Comparison of ENCODE assay signal across 17 cellular contexts in the genomic region with DNA sequence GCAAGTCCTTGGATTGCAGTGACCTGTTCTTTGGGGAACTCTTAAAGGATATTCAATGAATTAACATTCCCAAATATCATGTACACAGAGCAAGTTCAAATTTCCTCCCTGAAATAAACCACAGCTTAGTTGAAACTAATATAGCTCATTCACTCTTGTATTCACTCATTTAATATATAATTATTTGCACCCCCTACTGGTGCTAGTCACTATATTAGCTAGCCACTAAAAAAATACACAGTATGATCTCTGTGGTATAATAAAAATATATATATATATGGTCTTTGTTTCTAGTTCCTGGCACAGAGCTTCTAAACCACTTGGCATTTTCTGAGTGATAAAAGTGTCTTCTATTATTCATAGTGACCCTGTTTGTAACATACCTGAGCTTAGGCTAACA.
DNase-seq lines count a peak whose midpoint lies in the region; ATAC-seq, FAIRE-seq and TF ChIP-seq lines count a peak whose summit lies in the region.
"Had no signal": no experiment of that assay in that cellular context is flagged by ENCODE, and none has a peak within 500 bp of the region (broad histone marks: within the 10 kb centered on the region; RNA-seq: fewer than 3 reads in every experiment).

No MANE protein-coding gene starts in this region.

- no peak for TF ChIP-seq RAD21 in HepG2 (CRISPR knock-in tag; IDR thresholded peaks at IDR 0.05)

- H3K36me3 ChIP-seq in right lobe of liver = no peaks in the 10 kb centered on the region
- H3K36me3 ChIP-seq in HepG2 (replicated peaks in 1 of 2; ENCODE audit: control insufficient read depth in 1 of 2, insufficient read depth in 2 of 2, low read length in 2 of 2) = no peaks in the 10 kb centered on the region
- no peaks in the 10 kb centered on the region for H3K36me3 ChIP-seq in Panc1 (ENCODE audit: control insufficient read depth, insufficient read depth, low read length)
- H3K36me3 ChIP-seq: thyroid gland had no signal

- in situ Hi-C loops in HepG2 (cut with HindIII; ENCODE audit: extremely low pct_ligation_motif_present, low pct_unique_long_range_greater_than_20kb) (loop anchor here (25.0 kb wide), 1 partner anchor 659 kb away; a partner anchor contains a TSS), Panc1 (cut with HindIII; ENCODE audit: low pct_unique_long_range_greater_than_20kb, low sequenced_read_pairs) (no loop called here)

- no peak overlapping the region for H3K4me2 ChIP-seq in HepG2 (ENCODE audit: low read depth, low read length)
- H3K4me2 ChIP-seq: KMS-11 had no signal

- H2AFZ ChIP-seq in HepG2 (ENCODE audit: low read length) = no peak overlapping the region

- H3K27ac ChIP-seq in right lobe of liver (no peak overlapping the region), HepG2 (ENCODE audit: extremely low read length, insufficient read depth, low read length) (no peak overlapping the region), Panc1 (ENCODE audit: low read length) (no peak overlapping the region)
- H3K27ac ChIP-seq: KMS-11, RWPE1, thyroid gland had no signal

- H3K4me1 ChIP-seq in right lobe of liver (peaks cover 0 to 4% (median 0%) of the 10 kb centered on the region in 4 donors), HepG2 (ENCODE audit: insufficient read depth, low read length) (no peaks in the 10 kb centered on the region), Panc1 (ENCODE audit: control insufficient read depth, insufficient read depth, low read length) (no peaks in the 10 kb centered on the region; the same call in 1 of the 2 replicates)
- H3K4me1 ChIP-seq: thyroid gland had no signal

- TF ChIP-seq CTCF in right lobe of liver (IDR thresholded peaks at IDR 0.05) (peak in 3 of 4 donors; percentile 25 to 36 (median 33)), HepG2 (CRISPR knock-in tag; IDR thresholded peaks at IDR 0.05) (no peak), Panc1 (IDR thresholded peaks at IDR 0.05) (peak; percentile 15; the same call in 1 of the 2 replicates), fibroblast of mammary gland (conservative IDR thresholded peaks at IDR 0.05; ENCODE audit: control insufficient read depth, insufficient read depth, low read depth, low read length) (peak; percentile 33)

- POLR2A ChIA-PET in HepG2 (lab: Yijun Ruan, JAX) (no interaction called here), Panc1 (lab: Charles Lee) (no interaction called here)

- H4K20me1 ChIP-seq in HepG2 (ENCODE audit: insufficient read depth, low read length) = no peaks in the 10 kb centered on the region

- TF ChIP-seq POLR2A in right lobe of liver (IDR thresholded peaks at IDR 0.05) = no peak
- no peak for TF ChIP-seq POLR2A in HepG2 (IDR thresholded peaks at IDR 0.05; ENCODE audit: insufficient read depth in 1 of 2, low read depth in 2 of 2, low read length in 2 of 2)

- no peak overlapping the region for H3K9ac ChIP-seq in HepG2 (ENCODE audit: insufficient read depth, low read depth, low read length)
- H3K9ac ChIP-seq: KMS-11 had no signal

- intact Hi-C loops in right lobe of liver (cut with DNase I) (no loop called here), HepG2 (cut with micrococcal nuclease; ENCODE audit: unreplicated experiment) (loop anchor here (10.0 kb wide), 1 partner anchor 318 kb away; no protein-coding TSS in a partner anchor), Panc1 (cut with micrococcal nuclease; ENCODE audit: unreplicated experiment) (no loop called here)

- H3K27me3 ChIP-seq in right lobe of liver (no peaks in the 10 kb centered on the region), HepG2 (ENCODE audit: control insufficient read depth in 1 of 2, insufficient read depth in 2 of 2, low read length in 2 of 2) (no peaks in the 10 kb centered on the region), Panc1 (ENCODE audit: control insufficient read depth, insufficient read depth, low read length) (no peaks in the 10 kb centered on the region)
- H3K27me3 ChIP-seq: thyroid gland had no signal

- FAIRE-seq in HepG2 (lab: Jason Lieb, UNC) = no peak
- FAIRE-seq: islet of Langerhans had no signal

- BruUV-seq in HepG2 (replicated peaks; lab: Mats Ljungman, UMichigan) (no TSS peak), Panc1 (replicated peaks; lab: Mats Ljungman, UMichigan) (no TSS peak)

- H3K9me3 ChIP-seq in right lobe of liver (no peaks in the 10 kb centered on the region), HepG2 (ENCODE audit: low read length) (no peaks in the 10 kb centered on the region), Panc1 (ENCODE audit: control insufficient read depth, insufficient read depth, low read depth, low read length) (no peaks in the 10 kb centered on the region)
- H3K9me3 ChIP-seq: thyroid gland had no signal

- no peaks in the 10 kb centered on the region for H3K79me2 ChIP-seq in HepG2 (ENCODE audit: insufficient read depth, low read length)

- CTCF ChIA-PET in HepG2 (lab: Yijun Ruan, JAX; ENCODE audit: low intra/inter-chr PET ratio, low total read pairs) (no interaction called here), Panc1 (lab: Charles Lee) (interaction anchor here (0.5 kb wide), 1 partner anchor 350 kb away, joined by 3 read pairs; no protein-coding TSS in a partner anchor)

- ATAC-seq in right lobe of liver = peak in 2 of 4 donors; percentile 34 to 36
- ATAC-seq in HepG2 = no peak
- ATAC-seq in Panc1 = no peak
- no peak for ATAC-seq in GM18498 (IDR thresholded peaks at IDR 0.05; ENCODE audit: unreplicated experiment)
- no peak for ATAC-seq in GM21528 (IDR thresholded peaks at IDR 0.05; ENCODE audit: low FRiP score, unreplicated experiment)
- ATAC-seq in GM21619 (IDR thresholded peaks at IDR 0.05; ENCODE audit: unreplicated experiment) = no peak
- ATAC-seq: right cardiac atrium, T-helper 17 cell had no signal

- no peak overlapping the region for H3K4me3 ChIP-seq in right lobe of liver
- H3K4me3 ChIP-seq in HepG2 (replicated peaks in 1 of 3; ENCODE audit: insufficient read depth in 1 of 3, low read depth in 2 of 3, low read length in 3 of 3) = no peak overlapping the region
- no peak overlapping the region for H3K4me3 ChIP-seq in Panc1 (ENCODE audit: low read depth in 2 of 2, low read length in 2 of 2)
- no peak overlapping the region for H3K4me3 ChIP-seq in fibroblast of mammary gland (ENCODE audit: control insufficient read depth, low read depth, low read length)
- H3K4me3 ChIP-seq: thyroid gland had no signal

- DNase-seq in right lobe of liver (no peak), HepG2 (ENCODE audit: low spot score) (no peak), Panc1 (ENCODE audit: low read depth, low spot score) (no peak), fibroblast of mammary gland (ENCODE audit: low read depth) (peak; percentile 19), EL (no peak)
- DNase-seq: activated CD4-positive, alpha-beta T cell treated with anti-CD3 and anti-CD28 coated beads for 1 hour; NCI-H187 treated with DMSO at 0.1 percent for 48 hours; NCI-H748 treated with DMSO at 0.1 percent for 48 hours; right cardiac atrium; T-helper 17 cell; thyroid gland had no signal

- TF ChIP-seq EP300 in HepG2 (IDR thresholded peaks at IDR 0.05; ENCODE audit: low read depth in 2 of 2, low read length in 2 of 2) (no peak), HepG2 (CRISPR knock-in tag; IDR thresholded peaks at IDR 0.05; ENCODE audit: borderline replicate concordance) (no peak)

TF ChIP-seq in HepG2, 621 proteins besides CTCF, POLR2A, EP300 and RAD21:
- TF ChIP-seq, protein P1, sequence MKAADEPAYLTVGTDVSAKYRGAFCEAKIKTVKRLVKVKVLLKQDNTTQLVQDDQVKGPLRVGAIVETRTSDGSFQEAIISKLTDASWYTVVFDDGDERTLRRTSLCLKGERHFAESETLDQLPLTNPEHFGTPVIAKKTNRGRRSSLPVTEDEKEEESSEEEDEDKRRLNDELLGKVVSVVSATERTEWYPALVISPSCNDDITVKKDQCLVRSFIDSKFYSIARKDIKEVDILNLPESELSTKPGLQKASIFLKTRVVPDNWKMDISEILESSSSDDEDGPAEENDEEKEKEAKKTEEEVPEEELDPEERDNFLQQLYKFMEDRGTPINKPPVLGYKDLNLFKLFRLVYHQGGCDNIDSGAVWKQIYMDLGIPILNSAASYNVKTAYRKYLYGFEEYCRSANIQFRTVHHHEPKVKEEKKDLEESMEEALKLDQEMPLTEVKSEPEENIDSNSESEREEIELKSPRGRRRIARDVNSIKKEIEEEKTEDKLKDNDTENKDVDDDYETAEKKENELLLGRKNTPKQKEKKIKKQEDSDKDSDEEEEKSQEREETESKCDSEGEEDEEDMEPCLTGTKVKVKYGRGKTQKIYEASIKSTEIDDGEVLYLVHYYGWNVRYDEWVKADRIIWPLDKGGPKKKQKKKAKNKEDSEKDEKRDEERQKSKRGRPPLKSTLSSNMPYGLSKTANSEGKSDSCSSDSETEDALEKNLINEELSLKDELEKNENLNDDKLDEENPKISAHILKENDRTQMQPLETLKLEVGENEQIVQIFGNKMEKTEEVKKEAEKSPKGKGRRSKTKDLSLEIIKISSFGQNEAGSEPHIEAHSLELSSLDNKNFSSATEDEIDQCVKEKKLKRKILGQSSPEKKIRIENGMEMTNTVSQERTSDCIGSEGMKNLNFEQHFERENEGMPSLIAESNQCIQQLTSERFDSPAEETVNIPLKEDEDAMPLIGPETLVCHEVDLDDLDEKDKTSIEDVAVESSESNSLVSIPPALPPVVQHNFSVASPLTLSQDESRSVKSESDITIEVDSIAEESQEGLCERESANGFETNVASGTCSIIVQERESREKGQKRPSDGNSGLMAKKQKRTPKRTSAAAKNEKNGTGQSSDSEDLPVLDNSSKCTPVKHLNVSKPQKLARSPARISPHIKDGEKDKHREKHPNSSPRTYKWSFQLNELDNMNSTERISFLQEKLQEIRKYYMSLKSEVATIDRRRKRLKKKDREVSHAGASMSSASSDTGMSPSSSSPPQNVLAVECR (CRISPR knock-in tag; IDR thresholded peaks at IDR 0.05; ENCODE audit: borderline replicate concordance) = no peak
- TF ChIP-seq MAZ (IDR thresholded peaks at IDR 0.05; ENCODE audit: borderline replicate concordance, low read depth, low read length) (no peak), MAZ (CRISPR knock-in tag; IDR thresholded peaks at IDR 0.05; ENCODE audit: low read depth) (no peak), KMT2B (CRISPR knock-in tag; IDR thresholded peaks at IDR 0.05) (no peak), SRSF1 (optimal IDR thresholded peaks at IDR 0.05; ENCODE audit: low read depth, low read length) (no peak), HNRNPLL (IDR thresholded peaks at IDR 0.05; ENCODE audit: low read depth, low read length, poor library complexity, severe bottlenecking) (no peak)
- TF ChIP-seq, protein P2, sequence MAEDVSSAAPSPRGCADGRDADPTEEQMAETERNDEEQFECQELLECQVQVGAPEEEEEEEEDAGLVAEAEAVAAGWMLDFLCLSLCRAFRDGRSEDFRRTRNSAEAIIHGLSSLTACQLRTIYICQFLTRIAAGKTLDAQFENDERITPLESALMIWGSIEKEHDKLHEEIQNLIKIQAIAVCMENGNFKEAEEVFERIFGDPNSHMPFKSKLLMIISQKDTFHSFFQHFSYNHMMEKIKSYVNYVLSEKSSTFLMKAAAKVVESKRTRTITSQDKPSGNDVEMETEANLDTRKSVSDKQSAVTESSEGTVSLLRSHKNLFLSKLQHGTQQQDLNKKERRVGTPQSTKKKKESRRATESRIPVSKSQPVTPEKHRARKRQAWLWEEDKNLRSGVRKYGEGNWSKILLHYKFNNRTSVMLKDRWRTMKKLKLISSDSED (CRISPR knock-in tag; IDR thresholded peaks at IDR 0.05) = no peak
TF ChIP-seq in HepG2: peak in this region for 0.
